Comparison of ENCODE assay signal across 1 cellular context in the genomic region with DNA sequence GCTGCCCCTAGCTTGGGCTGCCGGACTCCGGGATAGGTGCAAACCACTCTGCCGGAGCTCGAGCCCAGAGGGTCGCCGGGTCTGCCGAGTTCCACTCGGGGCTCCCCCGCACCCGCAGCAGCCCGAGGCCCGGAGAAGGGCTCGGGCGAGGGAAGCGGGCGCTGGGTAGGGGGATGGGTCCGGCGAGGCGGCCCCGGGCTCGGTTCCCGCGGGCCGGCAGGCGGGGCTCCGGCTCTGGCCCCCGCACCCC.
TF ChIP-seq lines count a peak whose summit lies in the region.

No MANE protein-coding gene starts in this region.

TF ChIP-seq in GM23338, 12 proteins besides CTCF, POLR2A, EP300 and RAD21 (continued from another document):
- TF ChIP-seq, protein P1, sequence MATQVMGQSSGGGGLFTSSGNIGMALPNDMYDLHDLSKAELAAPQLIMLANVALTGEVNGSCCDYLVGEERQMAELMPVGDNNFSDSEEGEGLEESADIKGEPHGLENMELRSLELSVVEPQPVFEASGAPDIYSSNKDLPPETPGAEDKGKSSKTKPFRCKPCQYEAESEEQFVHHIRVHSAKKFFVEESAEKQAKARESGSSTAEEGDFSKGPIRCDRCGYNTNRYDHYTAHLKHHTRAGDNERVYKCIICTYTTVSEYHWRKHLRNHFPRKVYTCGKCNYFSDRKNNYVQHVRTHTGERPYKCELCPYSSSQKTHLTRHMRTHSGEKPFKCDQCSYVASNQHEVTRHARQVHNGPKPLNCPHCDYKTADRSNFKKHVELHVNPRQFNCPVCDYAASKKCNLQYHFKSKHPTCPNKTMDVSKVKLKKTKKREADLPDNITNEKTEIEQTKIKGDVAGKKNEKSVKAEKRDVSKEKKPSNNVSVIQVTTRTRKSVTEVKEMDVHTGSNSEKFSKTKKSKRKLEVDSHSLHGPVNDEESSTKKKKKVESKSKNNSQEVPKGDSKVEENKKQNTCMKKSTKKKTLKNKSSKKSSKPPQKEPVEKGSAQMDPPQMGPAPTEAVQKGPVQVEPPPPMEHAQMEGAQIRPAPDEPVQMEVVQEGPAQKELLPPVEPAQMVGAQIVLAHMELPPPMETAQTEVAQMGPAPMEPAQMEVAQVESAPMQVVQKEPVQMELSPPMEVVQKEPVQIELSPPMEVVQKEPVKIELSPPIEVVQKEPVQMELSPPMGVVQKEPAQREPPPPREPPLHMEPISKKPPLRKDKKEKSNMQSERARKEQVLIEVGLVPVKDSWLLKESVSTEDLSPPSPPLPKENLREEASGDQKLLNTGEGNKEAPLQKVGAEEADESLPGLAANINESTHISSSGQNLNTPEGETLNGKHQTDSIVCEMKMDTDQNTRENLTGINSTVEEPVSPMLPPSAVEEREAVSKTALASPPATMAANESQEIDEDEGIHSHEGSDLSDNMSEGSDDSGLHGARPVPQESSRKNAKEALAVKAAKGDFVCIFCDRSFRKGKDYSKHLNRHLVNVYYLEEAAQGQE (IDR thresholded peaks at IDR 0.05; ENCODE audit: unreplicated experiment), result no peak
TF ChIP-seq in GM23338: peak in this region for 0.
